Comparison of ENCODE assay signal across 12 cellular contexts in genomic region chr20:33106058-33106620, GRCh38. TPM values are rescaled to one million over a fixed set of nuclear protein-coding genes. Genes with fewer than 3 reads are reported as not detected.
A peak's percentile ranks its signal among the peaks of the same experiment; 100 is the strongest.
DNase-seq lines count a peak whose midpoint lies in the region; ATAC-seq and TF ChIP-seq lines count a peak whose summit lies in the region.
"Not testable (repeated sequence)": the region's sequence is repeated elsewhere in the genome, so short reads cannot be mapped to it uniquely, and the experiment has no call there.
"Had no signal": no experiment of that assay in that cellular context is flagged by ENCODE, and none has a peak within 500 bp of the region (broad histone marks: within the 10 kb centered on the region; RNA-seq: fewer than 3 reads in every experiment).

No MANE protein-coding gene starts in this region.

- H3K4me2 ChIP-seq in GM23338 = not testable (repeated sequence)

- not testable (repeated sequence) for H3K4me1 ChIP-seq in GM23338 (ENCODE audit: insufficient read depth); endodermal cell (ENCODE audit: control insufficient read depth, insufficient read depth, low read length); stomach

- WGBS in endodermal cell (ENCODE audit: insufficient coverage in 1 of 2, insufficient read length in 1 of 2), 2 experiments = 71 to 100% methylated on average over 2 to 6 of the region's 7 CpGs
- WGBS in stomach, 5 donors = 33 to 58% (median 52%) methylated on average over 7 of the region's 7 CpGs

- not testable (repeated sequence) for H3K27ac Mint-ChIP-seq in GM23338
- peak overlapping the region; percentile 6 for H3K27ac Mint-ChIP-seq in endodermal cell

- not testable (repeated sequence) for H3K9me2 ChIP-seq in GM23338 (ENCODE audit: insufficient read depth)

- not testable (repeated sequence) for H3K4me3 ChIP-seq in GM23338; endodermal cell (ENCODE audit: low read length); stomach

- H3K4me1 Mint-ChIP-seq in GM23338 (peaks cover 14% of the 10 kb centered on the region), endodermal cell (peaks cover 11% of the 10 kb centered on the region)

- not testable (repeated sequence) for H3K27me3 Mint-ChIP-seq in GM23338 (ENCODE audit: insufficient read depth, low read depth, poor library complexity); endodermal cell (ENCODE audit: insufficient read depth)

- not testable (repeated sequence) for ATAC-seq in GM23338
- ATAC-seq in left colon = peak; percentile 26

- not testable (repeated sequence) for DNase-seq in GM23338 (ENCODE audit: low spot score); endodermal cell; left colon
- peak; percentile 79 for DNase-seq in NCI-H2029 (lab: John Stamatoyannopoulos, UW)
- peak; percentile 12 for DNase-seq in NCI-H748 treated with DMSO at 0.1 percent for 48 hours (lab: John Stamatoyannopoulos, UW)
- DNase-seq in mesenteric fat pad (ENCODE audit: low spot score) = peak; percentile 43
- DNase-seq in stomach = peak; percentile 76

- H3K36me3 Mint-ChIP-seq in GM23338 (ENCODE audit: low read depth); endodermal cell (ENCODE audit: low read depth): not testable (repeated sequence)

- not testable (repeated sequence) for H3K27me3 ChIP-seq in GM23338 (ENCODE audit: insufficient read depth); endodermal cell (ENCODE audit: control insufficient read depth, insufficient read depth, low read length, poor library complexity, severe bottlenecking); stomach

- TF ChIP-seq EP300 in stomach (IDR thresholded peaks at IDR 0.05) = not testable (repeated sequence)

- not testable (repeated sequence) for H3K9ac ChIP-seq in endodermal cell (ENCODE audit: extremely low read depth, low read length, poor library complexity, severe bottlenecking)

- not testable (repeated sequence) for TF ChIP-seq CTCF in GM23338 (conservative IDR thresholded peaks at IDR 0.05; ENCODE audit: low read depth in 2 of 2); endodermal cell (conservative IDR thresholded peaks at IDR 0.05); stomach (IDR thresholded peaks at IDR 0.05)

- intact Hi-C loops in left colon (cut with DNase I, micrococcal nuclease); stomach (cut with DNase I; ENCODE audit: low total_unique reads): not testable (repeated sequence)

- not testable (repeated sequence) for H3F3A ChIP-seq in GM23338 (replicated peaks; ENCODE audit: low read depth)

- not testable (repeated sequence) for H3K9me3 Mint-ChIP-seq in GM23338, endodermal cell

- H4K20me1 ChIP-seq in GM23338 (replicated peaks; ENCODE audit: insufficient read depth) = not testable (repeated sequence)

- peak overlapping the region; percentile 47; the same call in 1 of the 2 replicates for H2AFZ ChIP-seq in GM23338

- H3K4me3 Mint-ChIP-seq in GM23338, endodermal cell: not testable (repeated sequence)

- not testable (repeated sequence) for TF ChIP-seq POLR2A in stomach (IDR thresholded peaks at IDR 0.05)

- not testable (repeated sequence) for H3K9me3 ChIP-seq in endodermal cell (ENCODE audit: control insufficient read depth, low read length); stomach

- H3K36me3 ChIP-seq in GM23338 (ENCODE audit: insufficient read depth); endodermal cell (ENCODE audit: control insufficient read depth, insufficient read depth, low read length); stomach: not testable (repeated sequence)

- H3K79me2 ChIP-seq in GM23338 (replicated peaks; ENCODE audit: insufficient read depth) = not testable (repeated sequence)

- not testable (repeated sequence) for H3K27ac ChIP-seq in GM23338 (ENCODE audit: low read depth); endodermal cell (ENCODE audit: low read depth, low read length)
- peak overlapping the region in 3 of 5 donors; percentile 37 to 70 (median 51) for H3K27ac ChIP-seq in stomach

RNA-seq across cellular contexts. Expression of gene BPIFB4, which starts 26.7 kb away (rescaled TPM):
- not detected in 2 replicates for total RNA-seq in GM23338 (2014; rRNA removed; shearing (Covaris generic))
- not detected in 2 replicates for polyA plus RNA-seq in GM23338 (2016; fragmentation: Nextera tagmentation; extraction: Ambion mirVana)
- total RNA-seq in endodermal cell = under 1 TPM in 1 of 2 donors, not detected in 1; 0.22 TPM
- polyA plus RNA-seq in endodermal cell (2013, experiment 1 of 2) = not detected
- polyA plus RNA-seq in endodermal cell (2013, experiment 2 of 2) = not detected
- total RNA-seq in left colon = not detected
- not detected for total RNA-seq in mesenteric fat pad
- total RNA-seq in stomach = not detected
- polyA plus RNA-seq in stomach = not detected
- total RNA-seq: CD8-positive, alpha-beta T cell; G401; H4; K562; PC-3 had no signal
- polyA plus RNA-seq: K562 had no signal

RNA-seq across cellular contexts. Expression of gene BPIFB3, which starts 52.4 kb away (rescaled TPM):
- not detected in 2 replicates for total RNA-seq in GM23338 (2014; rRNA removed; shearing (Covaris generic))
- polyA plus RNA-seq in GM23338 (2016; fragmentation: Nextera tagmentation; extraction: Ambion mirVana) = not detected in 2 replicates
- not detected for total RNA-seq in endodermal cell
- not detected for polyA plus RNA-seq in endodermal cell (2013, experiment 1 of 2)
- not detected for polyA plus RNA-seq in endodermal cell (2013, experiment 2 of 2)
- not detected for total RNA-seq in left colon
- total RNA-seq in mesenteric fat pad = not detected
- total RNA-seq in stomach = not detected
- polyA plus RNA-seq in stomach = not detected
- total RNA-seq: CD8-positive, alpha-beta T cell; G401; H4; K562; PC-3 had no signal
- polyA plus RNA-seq: K562 had no signal
